Comparison of ENCODE assay signal across 8 cellular contexts in genomic region chr7:100437150-100438100, GRCh38. TPM values are rescaled to one million over a fixed set of nuclear protein-coding genes. Genes with fewer than 3 reads are reported as not detected.
DNase-seq lines count a peak whose midpoint lies in the region; ATAC-seq, FAIRE-seq and TF ChIP-seq lines count a peak whose summit lies in the region.

No MANE protein-coding gene starts in this region.

- H3K27me3 Mint-ChIP-seq in activated CD4-positive, alpha-beta memory T cell treated with anti-CD3 and anti-CD28 coated beads for 36 hours = no peaks in the 10 kb centered on the region

- no peaks in the 10 kb centered on the region for H3K9me3 ChIP-seq in keratinocyte (ENCODE audit: control insufficient read depth, low read depth, low read length)

- no peak for DNase-seq in HL-60 (ENCODE audit: low read depth in 1 of 2, low spot score in 1 of 2)
- no peak for DNase-seq in activated CD4-positive, alpha-beta memory T cell treated with anti-CD3 and anti-CD28 coated beads for 36 hours
- DNase-seq in keratinocyte (ENCODE audit: low read depth, low spot score) = no peak
- DNase-seq in AG08395 (ENCODE audit: low spot score) = no peak
- DNase-seq in urothelium cell line (ENCODE audit: low spot score) = no peak

- no peaks in the 10 kb centered on the region for H3K9me3 Mint-ChIP-seq in activated CD4-positive, alpha-beta memory T cell treated with anti-CD3 and anti-CD28 coated beads for 36 hours

- H3K9me1 ChIP-seq in keratinocyte (ENCODE audit: control insufficient read depth, extremely low read depth, insufficient read depth, low read length) = no peaks in the 10 kb centered on the region

- peak overlapping the region; percentile 89 for H3K9ac ChIP-seq in keratinocyte (ENCODE audit: control insufficient read depth, extremely low read depth, insufficient read depth, low read length)

- no peak for TF ChIP-seq CTCF in HL-60 (IDR thresholded peaks at IDR 0.05; ENCODE audit: insufficient read depth, low read length)
- no peak for TF ChIP-seq CTCF in keratinocyte (optimal IDR thresholded peaks at IDR 0.05 in 1 of 3, IDR thresholded peaks at IDR 0.05 in 1 of 3, conservative IDR thresholded peaks at IDR 0.05 in 1 of 3; ENCODE audit: extremely low read depth in 1 of 3, insufficient read depth in 2 of 3, low read length in 3 of 3)

- H3K4me1 ChIP-seq in keratinocyte (ENCODE audit: control insufficient read depth, extremely low read depth, insufficient read depth, low read length) = peaks cover 6% of the 10 kb centered on the region

- H3K4me2 ChIP-seq in keratinocyte (ENCODE audit: control insufficient read depth, extremely low read depth, insufficient read depth, low read depth, low read length) = peak overlapping the region; percentile 82

- peaks cover 28% of the 10 kb centered on the region for H3K4me1 Mint-ChIP-seq in activated CD4-positive, alpha-beta memory T cell treated with anti-CD3 and anti-CD28 coated beads for 36 hours (ENCODE audit: low read depth)

- no peak overlapping the region for H2AFZ ChIP-seq in keratinocyte (ENCODE audit: control insufficient read depth, low read length)

- peaks cover 34% of the 10 kb centered on the region for H3K36me3 Mint-ChIP-seq in activated CD4-positive, alpha-beta memory T cell treated with anti-CD3 and anti-CD28 coated beads for 36 hours

- H3K4me3 ChIP-seq in HL-60 (replicated peaks; ENCODE audit: insufficient read depth, low read length) = peak overlapping the region; percentile 82
- no peak overlapping the region for H3K4me3 ChIP-seq in keratinocyte (ENCODE audit: control insufficient read depth in 2 of 3, extremely low read depth in 1 of 3, insufficient read depth in 2 of 3, low read depth in 1 of 3, low read length in 3 of 3)
- H3K4me3 ChIP-seq in skin epidermis = peak overlapping the region in 5 of 7 experiments; percentile 60 to 87 (median 83)

- peak overlapping the region; percentile 95 for H3K27ac ChIP-seq in HL-60 (replicated peaks)
- H3K27ac ChIP-seq in keratinocyte (ENCODE audit: control insufficient read depth, insufficient read depth, low read length) = no peak overlapping the region
- peak overlapping the region in 18 of 21 experiments; percentile 89 to 99 (median 96) for H3K27ac ChIP-seq in skin epidermis

- POLR2A ChIA-PET in activated CD4-positive, alpha-beta memory T cell treated with anti-CD3 and anti-CD28 coated beads for 36 hours (lab: Charles Lee) = interaction anchor here (1.0 to 1.1 kb wide), 2 partner anchors 9 to 246 kb away, joined by 3 to 5 read pairs; partner anchors contain the start of gene ZCWPW1

- H3K27ac Mint-ChIP-seq in activated CD4-positive, alpha-beta memory T cell treated with anti-CD3 and anti-CD28 coated beads for 36 hours = peak overlapping the region; percentile 96

- no peak for FAIRE-seq in keratinocyte (lab: Jason Lieb, UNC)
- no peak for FAIRE-seq in urothelium cell line (lab: Jason Lieb, UNC)

- H3K27me3 ChIP-seq in HL-60 (ENCODE audit: insufficient read depth, poor library complexity, severe bottlenecking) = no peaks in the 10 kb centered on the region
- H3K27me3 ChIP-seq in keratinocyte (ENCODE audit: control insufficient read depth, extremely low read depth, insufficient read depth, low read length) = no peaks in the 10 kb centered on the region

- intact Hi-C loops in activated CD4-positive, alpha-beta memory T cell treated with anti-CD3 and anti-CD28 coated beads for 36 hours (cut with micrococcal nuclease) = no loop called here

- CTCF ChIA-PET in activated CD4-positive, alpha-beta memory T cell treated with anti-CD3 and anti-CD28 coated beads for 36 hours (lab: Charles Lee) = interaction anchor here (0.9 to 1.7 kb wide), 4 partner anchors 9 to 254 kb away, joined by 3 to 7 read pairs (median 4); partner anchors contain the start of gene ZCWPW1

- dilution Hi-C loops in keratinocyte (cut with MboI; ENCODE audit: extremely low pct_ligation_motif_present, low sequenced_read_pairs) = no loop called here

- no peaks in the 10 kb centered on the region for H4K20me1 ChIP-seq in keratinocyte (ENCODE audit: control insufficient read depth, extremely low read depth, insufficient read depth, low read length)

- H3K4me3 Mint-ChIP-seq in activated CD4-positive, alpha-beta memory T cell treated with anti-CD3 and anti-CD28 coated beads for 36 hours = peak overlapping the region; percentile 91

- H3K79me2 ChIP-seq in keratinocyte (ENCODE audit: control insufficient read depth, insufficient read depth, low read length) = peaks cover 31% of the 10 kb centered on the region

- H3K36me3 ChIP-seq in keratinocyte (ENCODE audit: control insufficient read depth in 2 of 2, extremely low read depth in 1 of 2, insufficient read depth in 2 of 2, low read length in 2 of 2) = peaks cover 7 to 28% of the 10 kb centered on the region in 2 experiments

- ATAC-seq in HG02852 (IDR thresholded peaks at IDR 0.05; ENCODE audit: unreplicated experiment) (no peak), HG02884 (IDR thresholded peaks at IDR 0.05; ENCODE audit: unreplicated experiment) (no peak)

RNA-seq across cellular contexts. Expression of gene PPP1R35, which starts 1.1 kb away (rescaled TPM):
- total RNA-seq in activated CD4-positive, alpha-beta memory T cell treated with anti-CD3 and anti-CD28 coated beads for 36 hours = 10 to 100 TPM; 76.0 to 76.5 TPM
- 12.2 to 15.3 TPM (median 13.3 TPM) in 3 replicates for polyA plus RNA-seq in keratinocyte
- polyA plus RNA-seq in keratinocyte (2011; ENCODE audit: low read depth) = 2.2 TPM
- polyA plus RNA-seq in keratinocyte (2011; cell fraction: cytosol; rRNA removed) = 7.4 and 15.5 TPM in 2 replicates
- polyA plus RNA-seq in keratinocyte (2011; cell fraction: nucleus; rRNA removed) = 18.8 and 27.4 TPM in 2 replicates
- polyA plus RNA-seq in keratinocyte (2012; ENCODE audit: low replicate concordance) = 21.6 and 22.8 TPM in 2 replicates
- polyA minus RNA-seq in keratinocyte = 2.2 to 3.6 TPM (median 3.1 TPM) in 3 replicates
- 21.1 TPM for polyA minus RNA-seq in keratinocyte (2011; cell fraction: cytosol; rRNA and poly(A)+ RNA removed)
- polyA minus RNA-seq in keratinocyte (2011; cell fraction: nucleus; rRNA and poly(A)+ RNA removed) = 4.0 and 5.8 TPM in 2 replicates

RNA-seq across cellular contexts. Expression of gene MEPCE, which starts 7.8 kb away (rescaled TPM):
- 10 to 100 TPM; 41.3 to 42.0 TPM for total RNA-seq in activated CD4-positive, alpha-beta memory T cell treated with anti-CD3 and anti-CD28 coated beads for 36 hours
- 10.6 to 14.7 TPM (median 10.8 TPM) in 3 replicates for polyA plus RNA-seq in keratinocyte
- 7.9 TPM for polyA plus RNA-seq in keratinocyte (2011; ENCODE audit: low read depth)
- polyA plus RNA-seq in keratinocyte (2011; cell fraction: cytosol; rRNA removed) = 6.6 and 10.3 TPM in 2 replicates
- 20.1 and 26.0 TPM in 2 replicates for polyA plus RNA-seq in keratinocyte (2011; cell fraction: nucleus; rRNA removed)
- polyA plus RNA-seq in keratinocyte (2012; ENCODE audit: low replicate concordance) = 19.7 and 22.2 TPM in 2 replicates
- polyA minus RNA-seq in keratinocyte = 18.5 to 33.5 TPM (median 19.0 TPM) in 3 replicates
- polyA minus RNA-seq in keratinocyte (2011; cell fraction: cytosol; rRNA and poly(A)+ RNA removed) = 18.2 TPM
- polyA minus RNA-seq in keratinocyte (2011; cell fraction: nucleus; rRNA and poly(A)+ RNA removed) = 15.1 and 15.7 TPM in 2 replicates

RNA-seq across cellular contexts. Expression of gene ZCWPW1, which starts 8.9 kb away (rescaled TPM):
- 1 to 10 TPM; 3.9 to 4.0 TPM for total RNA-seq in activated CD4-positive, alpha-beta memory T cell treated with anti-CD3 and anti-CD28 coated beads for 36 hours
- 1.4 to 2.0 TPM (median 1.7 TPM) in 3 replicates for polyA plus RNA-seq in keratinocyte
- polyA plus RNA-seq in keratinocyte (2011; ENCODE audit: low read depth) = 2.9 TPM
- polyA plus RNA-seq in keratinocyte (2011; cell fraction: cytosol; rRNA removed) = 1.4 TPM in 2 replicates
- polyA plus RNA-seq in keratinocyte (2011; cell fraction: nucleus; rRNA removed) = 2.8 and 3.1 TPM in 2 replicates
- polyA plus RNA-seq in keratinocyte (2012; ENCODE audit: low replicate concordance) = 1.9 and 2.6 TPM in 2 replicates
- 0.16 to 0.54 TPM in 2 of 3 replicates, not detected in the other for polyA minus RNA-seq in keratinocyte
- polyA minus RNA-seq in keratinocyte (2011; cell fraction: cytosol; rRNA and poly(A)+ RNA removed) = not detected
- 0.84 and 0.85 TPM in 2 replicates for polyA minus RNA-seq in keratinocyte (2011; cell fraction: nucleus; rRNA and poly(A)+ RNA removed)

RNA-seq across cellular contexts. Expression of gene SPACDR, which starts 26.6 kb away (rescaled TPM):
- 1 to 10 TPM; 3.5 to 3.9 TPM for total RNA-seq in activated CD4-positive, alpha-beta memory T cell treated with anti-CD3 and anti-CD28 coated beads for 36 hours
- 0.24 to 0.54 TPM (median 0.37 TPM) in 3 replicates for polyA plus RNA-seq in keratinocyte
- polyA plus RNA-seq in keratinocyte (2011; ENCODE audit: low read depth) = not detected
- 0.61 and 0.64 TPM in 2 replicates for polyA plus RNA-seq in keratinocyte (2011; cell fraction: cytosol; rRNA removed)
- polyA plus RNA-seq in keratinocyte (2011; cell fraction: nucleus; rRNA removed) = 2.1 TPM in 2 replicates
- 0.30 and 1.3 TPM in 2 replicates for polyA plus RNA-seq in keratinocyte (2012; ENCODE audit: low replicate concordance)
- polyA minus RNA-seq in keratinocyte = 0.53 to 1.7 TPM (median 1.4 TPM) in 3 replicates
- polyA minus RNA-seq in keratinocyte (2011; cell fraction: cytosol; rRNA and poly(A)+ RNA removed) = not detected
- polyA minus RNA-seq in keratinocyte (2011; cell fraction: nucleus; rRNA and poly(A)+ RNA removed) = not detected in 2 replicates

RNA-seq across cellular contexts. Expression of gene TSC22D4, which starts 41.6 kb away (rescaled TPM):
- total RNA-seq in activated CD4-positive, alpha-beta memory T cell treated with anti-CD3 and anti-CD28 coated beads for 36 hours = 10 to 100 TPM; 87.8 to 89.5 TPM
- polyA plus RNA-seq in keratinocyte = 8.4 to 16.6 TPM (median 9.1 TPM) in 3 replicates
- polyA plus RNA-seq in keratinocyte (2011; ENCODE audit: low read depth) = 7.3 TPM
- polyA plus RNA-seq in keratinocyte (2011; cell fraction: cytosol; rRNA removed) = 9.4 and 20.9 TPM in 2 replicates
- polyA plus RNA-seq in keratinocyte (2011; cell fraction: nucleus; rRNA removed) = 22.5 and 30.0 TPM in 2 replicates
- polyA plus RNA-seq in keratinocyte (2012; ENCODE audit: low replicate concordance) = 23.1 and 23.2 TPM in 2 replicates
- 6.6 to 18.2 TPM (median 7.0 TPM) in 3 replicates for polyA minus RNA-seq in keratinocyte
- polyA minus RNA-seq in keratinocyte (2011; cell fraction: cytosol; rRNA and poly(A)+ RNA removed) = 31.5 TPM
- polyA minus RNA-seq in keratinocyte (2011; cell fraction: nucleus; rRNA and poly(A)+ RNA removed) = 14.6 and 17.1 TPM in 2 replicates

Comparison
In these comparisons a context has a peak if more than half of its experiments do, and no peak if none do; other contexts are left out.
1. H3K4me3 ChIP-seq: peak in HL-60 (single experiment) and skin epidermis (5 of 7); none in keratinocyte (0 of 3).